Comparison of ENCODE assay signal across 17 cellular contexts in genomic region chrX:13373027-13373806, GRCh38. TPM values are rescaled to one million over a fixed set of nuclear protein-coding genes. Genes with fewer than 3 reads are reported as not detected.
DNase-seq lines count a peak whose midpoint lies in the region; ATAC-seq, FAIRE-seq and TF ChIP-seq lines count a peak whose summit lies in the region.
"Had no signal": no experiment of that assay in that cellular context is flagged by ENCODE, and none has a peak within 500 bp of the region (broad histone marks: within the 10 kb centered on the region; RNA-seq: fewer than 3 reads in every experiment).

No MANE protein-coding gene starts in this region.

- H3K27me3 Mint-ChIP-seq in effector memory CD8-positive, alpha-beta T cell, result no peaks in the 10 kb centered on the region

- no peak overlapping the region for H2AFZ ChIP-seq in keratinocyte (ENCODE audit: control insufficient read depth, low read length)

- dilution Hi-C loops in keratinocyte (cut with MboI; ENCODE audit: extremely low pct_ligation_motif_present, low sequenced_read_pairs), result no loop called here

- H3K36me3 Mint-ChIP-seq in effector memory CD8-positive, alpha-beta T cell (ENCODE audit: insufficient read depth), result no peaks in the 10 kb centered on the region
- H3K36me3 Mint-ChIP-seq: mesothelial cell of epicardium had no signal

- TF ChIP-seq CTCF in keratinocyte (optimal IDR thresholded peaks at IDR 0.05 in 1 of 3, IDR thresholded peaks at IDR 0.05 in 1 of 3, conservative IDR thresholded peaks at IDR 0.05 in 1 of 3; ENCODE audit: extremely low read depth in 1 of 3, insufficient read depth in 2 of 3, low read length in 3 of 3) (no peak), vagina (IDR thresholded peaks at IDR 0.05) (no peak)

- H3K79me2 ChIP-seq in keratinocyte (ENCODE audit: control insufficient read depth, insufficient read depth, low read length), result no peaks in the 10 kb centered on the region

- H3K4me1 ChIP-seq in keratinocyte (ENCODE audit: control insufficient read depth, extremely low read depth, insufficient read depth, low read length) (peaks cover 47% of the 10 kb centered on the region), vagina (peaks cover 4% of the 10 kb centered on the region)
- H3K4me1 ChIP-seq: prostate gland had no signal

- no peak for ATAC-seq in effector memory CD8-positive, alpha-beta T cell (replicated peaks)
- no peak for ATAC-seq in HG03432 (IDR thresholded peaks at IDR 0.05; ENCODE audit: unreplicated experiment)

- no peaks in the 10 kb centered on the region for H3K9me3 Mint-ChIP-seq in effector memory CD8-positive, alpha-beta T cell

- no peak overlapping the region for H3K27ac Mint-ChIP-seq in effector memory CD8-positive, alpha-beta T cell
- H3K27ac Mint-ChIP-seq: mesothelial cell of epicardium had no signal

- H3K4me2 ChIP-seq in keratinocyte (ENCODE audit: control insufficient read depth, extremely low read depth, insufficient read depth, low read depth, low read length), result peak overlapping the region; percentile 31

- TF ChIP-seq POLR2A in vagina (IDR thresholded peaks at IDR 0.05), result no peak

- H3K9me3 ChIP-seq in keratinocyte (ENCODE audit: control insufficient read depth, low read depth, low read length) (no peaks in the 10 kb centered on the region), vagina (no peaks in the 10 kb centered on the region)
- H3K9me3 ChIP-seq: prostate gland had no signal

- H3K27ac ChIP-seq in keratinocyte (ENCODE audit: control insufficient read depth, insufficient read depth, low read length) (peak overlapping the region; percentile 27), vagina (peak overlapping the region; percentile 55)
- H3K27ac ChIP-seq: prostate gland had no signal

- FAIRE-seq in keratinocyte (lab: Jason Lieb, UNC), result peak; percentile 72
- FAIRE-seq: endothelial cell of umbilical vein, H54, HTR-8/SVneo had no signal

- peak; percentile 3 for DNase-seq in stimulated activated CD4-positive, alpha-beta T cell treated with anti-CD3 and anti-CD28 coated beads, Interleukin-15, amount 100 ng/mL, for 24 hours
- no peak for DNase-seq in stimulated activated CD4-positive, alpha-beta T cell treated with anti-CD3 and anti-CD28 coated beads, Interleukin-12 subunit alpha, Interleukin-12 subunit beta, amount 100 ng/mL, for 4 hours
- DNase-seq in amniotic epithelial cell (ENCODE audit: low read depth) (peak; percentile 29), keratinocyte (ENCODE audit: low read depth, low spot score) (no peak), vagina (ENCODE audit: extremely low spot score in 2 of 2) (no peak), NCI-H510A treated with DMSO at 0.1 percent for 48 hours (lab: John Stamatoyannopoulos, UW) (no peak)
- no peak for DNase-seq in effector memory CD8-positive, alpha-beta T cell
- DNase-seq: NCI-H1105 treated with DMSO at 0.1 percent for 48 hours, NCI-H69, SHP77, substantia nigra had no signal

- H3K27me3 ChIP-seq in keratinocyte (ENCODE audit: control insufficient read depth, extremely low read depth, insufficient read depth, low read length), result no peaks in the 10 kb centered on the region
- H3K27me3 ChIP-seq in vagina, result no peaks in the 10 kb centered on the region

- no peak overlapping the region for H3K9ac ChIP-seq in keratinocyte (ENCODE audit: control insufficient read depth, extremely low read depth, insufficient read depth, low read length)

- H3K4me1 Mint-ChIP-seq in effector memory CD8-positive, alpha-beta T cell (ENCODE audit: low read depth in 2 of 2), result no peaks in the 10 kb centered on the region

- no peaks in the 10 kb centered on the region for H4K20me1 ChIP-seq in keratinocyte (ENCODE audit: control insufficient read depth, extremely low read depth, insufficient read depth, low read length)

- H3K4me3 ChIP-seq in keratinocyte (ENCODE audit: control insufficient read depth in 2 of 3, extremely low read depth in 1 of 3, insufficient read depth in 2 of 3, low read depth in 1 of 3, low read length in 3 of 3) (no peak overlapping the region), vagina (no peak overlapping the region)
- H3K4me3 ChIP-seq: prostate gland had no signal

- intact Hi-C loops in vagina (cut with DNase I), result no loop called here

- H3K4me3 Mint-ChIP-seq in effector memory CD8-positive, alpha-beta T cell, result no peak overlapping the region
- H3K4me3 Mint-ChIP-seq: mesothelial cell of epicardium had no signal

- no peaks in the 10 kb centered on the region for H3K9me1 ChIP-seq in keratinocyte (ENCODE audit: control insufficient read depth, extremely low read depth, insufficient read depth, low read length)

- H3K36me3 ChIP-seq in keratinocyte (ENCODE audit: control insufficient read depth in 2 of 2, extremely low read depth in 1 of 2, insufficient read depth in 2 of 2, low read length in 2 of 2) (no peaks in the 10 kb centered on the region), vagina (no peaks in the 10 kb centered on the region)
- H3K36me3 ChIP-seq: prostate gland had no signal

RNA-seq across cellular contexts. Expression of gene ATXN3L, which starts 53.4 kb away (rescaled TPM):
- polyA plus RNA-seq in keratinocyte, result not detected in 3 replicates
- polyA plus RNA-seq in keratinocyte (2011; ENCODE audit: low read depth), result not detected
- not detected in 2 replicates for polyA plus RNA-seq in keratinocyte (2011; cell fraction: cytosol; rRNA removed)
- not detected in 2 replicates for polyA plus RNA-seq in keratinocyte (2011; cell fraction: nucleus; rRNA removed)
- not detected in 2 replicates for polyA plus RNA-seq in keratinocyte (2012; ENCODE audit: low replicate concordance)
- polyA minus RNA-seq in keratinocyte, result not detected in 3 replicates
- not detected for polyA minus RNA-seq in keratinocyte (2011; cell fraction: cytosol; rRNA and poly(A)+ RNA removed)
- not detected in 2 replicates for polyA minus RNA-seq in keratinocyte (2011; cell fraction: nucleus; rRNA and poly(A)+ RNA removed)
- total RNA-seq in vagina, result not detected
- total RNA-seq: endothelial cell of umbilical vein, mesothelial cell of epicardium, prostate gland had no signal
- polyA plus RNA-seq: endothelial cell of umbilical vein had no signal

Comparison
In these comparisons a context has a peak if more than half of its experiments do, and no peak if none do; other contexts are left out.
1. DNase-seq: peak in stimulated activated CD4-positive, alpha-beta T cell treated with anti-CD3 and anti-CD28 coated beads, Interleukin-15, amount 100 ng/mL, for 24 hours (single experiment) and amniotic epithelial cell (single experiment); none in stimulated activated CD4-positive, alpha-beta T cell treated with anti-CD3 and anti-CD28 coated beads, Interleukin-12 subunit alpha, Interleukin-12 subunit beta, amount 100 ng/mL, for 4 hours (single experiment), keratinocyte (single experiment), vagina (0 of 2), NCI-H510A treated with DMSO at 0.1 percent for 48 hours (single experiment) and effector memory CD8-positive, alpha-beta T cell (0 of 3).